8 cellular contexts compared by ENCODE assay signal in genomic region chr1:121519042-121519755, GRCh38.
DNase-seq lines count a peak whose midpoint lies in the region; ATAC-seq and TF ChIP-seq lines count a peak whose summit lies in the region.

No MANE protein-coding gene starts in this region.

- intact Hi-C loops in ascending aorta (cut with DNase I) = no loop called here

- H3K4me3 Mint-ChIP-seq in T-helper 1 cell treated with Interleukin-12 subunit alpha and Interleukin-12 subunit beta and Interleukin-4 antibody, amounts not matched to agents 30 μg/mL and 1 μg/mL, for 36 hours = peak overlapping the region; percentile 90

- H3K27ac ChIP-seq in DND-41 (ENCODE audit: low read length) (peak overlapping the region; percentile 90), ascending aorta (peak overlapping the region in 1 of 2 donors; percentile 4), smooth muscle cell (ENCODE audit: low read depth) (no peak overlapping the region)

- H3K4me2 ChIP-seq in DND-41 (ENCODE audit: insufficient read depth, low read length) (peak overlapping the region; percentile 73), smooth muscle cell (peak overlapping the region; percentile 94)

- no peaks in the 10 kb centered on the region for H3K27me3 Mint-ChIP-seq in T-helper 1 cell treated with Interleukin-12 subunit alpha and Interleukin-12 subunit beta and Interleukin-4 antibody, amounts not matched to agents 30 μg/mL and 1 μg/mL, for 36 hours (ENCODE audit: low read depth)

- peak overlapping the region; percentile 72 for H2AFZ ChIP-seq in DND-41 (ENCODE audit: low read depth, low read length)
- peak overlapping the region; percentile 83 for H2AFZ ChIP-seq in smooth muscle cell (ENCODE audit: low read depth)

- peak; percentile 44 for TF ChIP-seq CTCF in DND-41 (IDR thresholded peaks at IDR 0.05; ENCODE audit: borderline replicate concordance, extremely low read depth, low read length, poor library complexity, severe bottlenecking)
- TF ChIP-seq CTCF in ascending aorta (IDR thresholded peaks at IDR 0.05) = no peak
- no peak for TF ChIP-seq CTCF in smooth muscle cell (IDR thresholded peaks at IDR 0.05; ENCODE audit: borderline replicate concordance, insufficient read depth, poor library complexity, severe bottlenecking)

- H3K9me3 Mint-ChIP-seq in T-helper 1 cell treated with Interleukin-12 subunit alpha and Interleukin-12 subunit beta and Interleukin-4 antibody, amounts not matched to agents 30 μg/mL and 1 μg/mL, for 36 hours = peaks cover 13% of the 10 kb centered on the region

- H3K9ac ChIP-seq in DND-41 (ENCODE audit: low read depth, low read length) (peak overlapping the region; percentile 82), iPS-15b (ENCODE audit: low read depth, low read length) (peak overlapping the region; percentile 54), smooth muscle cell (ENCODE audit: low read depth) (no peak overlapping the region)

- H3K4me1 ChIP-seq in DND-41 (ENCODE audit: insufficient read depth, low read length) (peaks cover 52% of the 10 kb centered on the region), ascending aorta (peaks cover 0 to 2% of the 10 kb centered on the region in 2 donors), iPS-15b (ENCODE audit: control insufficient read depth, insufficient read depth, low read length) (peaks cover 2% of the 10 kb centered on the region), smooth muscle cell (ENCODE audit: low read depth) (peaks cover 8% of the 10 kb centered on the region)

- H3K4me3 ChIP-seq in DND-41 (ENCODE audit: low read depth in 1 of 2, low read length in 2 of 2) = peak overlapping the region; percentile 38 to 65
- peak overlapping the region; percentile 45 to 63 for H3K4me3 ChIP-seq in ascending aorta
- H3K4me3 ChIP-seq in iPS-15b (ENCODE audit: low read depth, low read length) = peak overlapping the region; percentile 70
- H3K4me3 ChIP-seq in smooth muscle cell = peak overlapping the region; percentile 71

- in situ Hi-C loops in KBM-7 (cut with MboI; ENCODE audit: low pct_unique_long_range_greater_than_20kb, low sequenced_read_pairs) = no loop called here

- H3K4me1 Mint-ChIP-seq in T-helper 1 cell treated with Interleukin-12 subunit alpha and Interleukin-12 subunit beta and Interleukin-4 antibody, amounts not matched to agents 30 μg/mL and 1 μg/mL, for 36 hours (ENCODE audit: low read depth) = peaks cover 39% of the 10 kb centered on the region

- peak overlapping the region; percentile 91 for H3K27ac Mint-ChIP-seq in T-helper 1 cell treated with Interleukin-12 subunit alpha and Interleukin-12 subunit beta and Interleukin-4 antibody, amounts not matched to agents 30 μg/mL and 1 μg/mL, for 36 hours

- WGBS in smooth muscle cell (ENCODE audit: low lambda C conversion rate) = 1% methylated on average over 44 of the region's 75 CpGs

- ATAC-seq in DND-41 (ENCODE audit: insufficient read depth, low read depth) (peak; percentile 83), GM21529 (IDR thresholded peaks at IDR 0.05; ENCODE audit: unreplicated experiment) (no peak)

- peak; percentile 90 for DNase-seq in DND-41
- DNase-seq in KBM-7 = peak; percentile 79
- peak in 1 of 2 donors; percentile 70 for DNase-seq in ascending aorta (ENCODE audit: low spot score in 2 of 2)
- DNase-seq in smooth muscle cell (lab: John Stamatoyannopoulos, UW; ENCODE audit: unreplicated experiment) = no peak
- no peak for DNase-seq in NCI-H2029 treated with DMSO at 0.1 percent for 48 hours (lab: John Stamatoyannopoulos, UW)

- H3K36me3 ChIP-seq in DND-41 (ENCODE audit: insufficient read depth, low read length) (no peaks in the 10 kb centered on the region), ascending aorta (no peaks in the 10 kb centered on the region), iPS-15b (ENCODE audit: control insufficient read depth, insufficient read depth, low read length) (no peaks in the 10 kb centered on the region), smooth muscle cell (ENCODE audit: low read depth) (no peaks in the 10 kb centered on the region)

- H3K79me2 ChIP-seq in DND-41 (ENCODE audit: insufficient read depth, low read length) (peaks cover 5% of the 10 kb centered on the region; the same call in 1 of the 2 replicates), smooth muscle cell (ENCODE audit: low read depth) (no peaks in the 10 kb centered on the region)

- H3K9me3 ChIP-seq in DND-41 (ENCODE audit: insufficient read depth, low read length, severe bottlenecking) (no peaks in the 10 kb centered on the region), ascending aorta (peaks cover 0 to 2% of the 10 kb centered on the region in 2 donors), iPS-15b (ENCODE audit: control insufficient read depth, insufficient read depth, low read length) (no peaks in the 10 kb centered on the region), smooth muscle cell (replicated peaks; ENCODE audit: low read depth) (no peaks in the 10 kb centered on the region)

- H3K36me3 Mint-ChIP-seq in T-helper 1 cell treated with Interleukin-12 subunit alpha and Interleukin-12 subunit beta and Interleukin-4 antibody, amounts not matched to agents 30 μg/mL and 1 μg/mL, for 36 hours (ENCODE audit: low read depth) = peaks cover 11% of the 10 kb centered on the region

- peaks cover 6% of the 10 kb centered on the region for H3F3A ChIP-seq in smooth muscle cell (ENCODE audit: low read depth)

- H4K20me1 ChIP-seq in DND-41 (ENCODE audit: insufficient read depth, low read length) = no peaks in the 10 kb centered on the region
- no peaks in the 10 kb centered on the region for H4K20me1 ChIP-seq in smooth muscle cell (ENCODE audit: low read depth)

- H3K27me3 ChIP-seq in DND-41 (ENCODE audit: insufficient read depth, low read length, poor library complexity) (no peaks in the 10 kb centered on the region), ascending aorta (peaks cover 7% of the 10 kb centered on the region), iPS-15b (ENCODE audit: control insufficient read depth, insufficient read depth, low read length) (peaks cover 18% of the 10 kb centered on the region), smooth muscle cell (ENCODE audit: low read depth) (peaks cover 4% of the 10 kb centered on the region)

Comparison
In these comparisons a context has a peak if more than half of its experiments do, and no peak if none do; other contexts are left out.
1. DNase-seq: peak in DND-41 (single experiment) and KBM-7 (single experiment); none in smooth muscle cell (single experiment) and NCI-H2029 treated with DMSO at 0.1 percent for 48 hours (single experiment).
2. Peak in every context shown above with its lines, with median percentiles within 50 percentile points of each other: H3K4me3 ChIP-seq.